ENCODE assay signal across 16 cellular contexts in genomic region chr22:43308451-43309235, GRCh38. TPM values are rescaled to one million over a fixed set of nuclear protein-coding genes. Genes with fewer than 3 reads are reported as not detected.
DNase-seq lines count a peak whose midpoint lies in the region.
"Had no signal": no experiment of that assay in that cellular context is flagged by ENCODE, and none has a peak within 500 bp of the region (broad histone marks: within the 10 kb centered on the region; RNA-seq: fewer than 3 reads in every experiment).

No MANE protein-coding gene starts in this region.

- in situ Hi-C loops in HAP-1 (cut with MboI; ENCODE audit: low sequenced_read_pairs): no loop called here

- H3K4me3 ChIP-seq in stomach smooth muscle (ENCODE audit: low read length in 2 of 2) (no peak overlapping the region), HAP-1 (no peak overlapping the region)
- H3K4me3 ChIP-seq: A549, upper lobe of left lung had no signal

- peak overlapping the region; percentile 49 for H3K27ac ChIP-seq in stomach smooth muscle (ENCODE audit: low read length)
- H3K27ac ChIP-seq: A549 had no signal

- H3K36me3 ChIP-seq in stomach smooth muscle (ENCODE audit: control insufficient read depth in 2 of 2, insufficient read depth in 2 of 2, low read length in 2 of 2): no peaks in the 10 kb centered on the region
- no peaks in the 10 kb centered on the region for H3K36me3 ChIP-seq in HAP-1 (replicated peaks)
- H3K36me3 ChIP-seq: upper lobe of left lung had no signal

- H3K9ac ChIP-seq in stomach smooth muscle (ENCODE audit: low read length in 2 of 2): peak overlapping the region in 1 of 2 donors; percentile 9

- no peaks in the 10 kb centered on the region for H3K9me3 ChIP-seq in stomach smooth muscle (ENCODE audit: control insufficient read depth in 2 of 2, low read length in 2 of 2)
- H3K9me3 ChIP-seq in HAP-1: no peaks in the 10 kb centered on the region
- H3K9me3 ChIP-seq: A549, upper lobe of left lung had no signal

- H3K4me1 ChIP-seq in stomach smooth muscle (ENCODE audit: control insufficient read depth, insufficient read depth, low read length) (peaks cover 79% of the 10 kb centered on the region), HAP-1 (no peaks in the 10 kb centered on the region)
- H3K4me1 ChIP-seq: A549 had no signal

- H3K27me3 ChIP-seq in stomach smooth muscle (ENCODE audit: control insufficient read depth in 1 of 2, insufficient read depth in 2 of 2, low read length in 2 of 2) (no peaks in the 10 kb centered on the region), HAP-1 (ENCODE audit: low read depth) (no peaks in the 10 kb centered on the region)
- H3K27me3 ChIP-seq: upper lobe of left lung had no signal

- DNase-seq in NCI-H187 (lab: John Stamatoyannopoulos, UW) (peak; percentile 24 to 54), NCI-H187 treated with DMSO at 0.1 percent for 48 hours (lab: John Stamatoyannopoulos, UW) (no peak), NCI-H2029 (lab: John Stamatoyannopoulos, UW) (peak; percentile 33), SK-N-DZ (ENCODE audit: low spot score) (peak; percentile 38), HAP-1 (ENCODE audit: low spot score in 2 of 2) (no peak), Ammon's horn (ENCODE audit: low spot score) (no peak), amniotic stem cell (lab: John Stamatoyannopoulos, UW) (no peak)
- DNase-seq: activated CD4-positive, alpha-beta memory T cell treated with anti-CD3 and anti-CD28 coated beads for 36 hours; activated naive CD8-positive, alpha-beta T cell treated with anti-CD3 and anti-CD28 coated beads for 36 hours; activated T-cell treated with anti-CD3 and anti-CD28 coated beads, Interleukin-2, amount 50 U/mL, for 48 hours; effector CD8-positive, alpha-beta T cell; NCI-H2081 treated with DMSO at 0.1 percent for 48 hours; small intestine had no signal

RNA-seq across cellular contexts. Expression of gene SCUBE1, which starts 34.5 kb away (rescaled TPM):
- polyA plus RNA-seq in SK-N-DZ (2014; cell fraction: cytosol; rRNA removed): 7.8 and 11.0 TPM in 2 replicates
- 18.2 and 30.1 TPM in 2 replicates for polyA plus RNA-seq in SK-N-DZ (2014; cell fraction: nucleus; rRNA removed)

Comparison
In these comparisons a context has a peak if more than half of its experiments do, and no peak if none do; other contexts are left out.
1. DNase-seq: peak in NCI-H187 (2 of 2), NCI-H2029 (single experiment) and SK-N-DZ (single experiment); none in NCI-H187 treated with DMSO at 0.1 percent for 48 hours (single experiment), HAP-1 (0 of 2), Ammon's horn (single experiment) and amniotic stem cell (single experiment).